ENCODE assay signal across 8 cellular contexts in genomic region chr11:34356130-34356529, GRCh38. TPM values are rescaled to one million over a fixed set of nuclear protein-coding genes. Genes with fewer than 3 reads are reported as not detected.
DNase-seq lines count a peak whose midpoint lies in the region; ATAC-seq, FAIRE-seq and TF ChIP-seq lines count a peak whose summit lies in the region.

No MANE protein-coding gene starts in this region.

- peaks cover 28% of the 10 kb centered on the region for H3K4me1 Mint-ChIP-seq in stimulated activated naive CD8-positive, alpha-beta T cell treated with anti-CD3 and anti-CD28 coated beads, Interleukin-15, Interleukin-2, amounts not matched to agents 100 ng/mL and 50 ng/mL, for 24 hours (ENCODE audit: low read depth)
- peaks cover 15% of the 10 kb centered on the region for H3K4me1 Mint-ChIP-seq in astrocyte (ENCODE audit: low read depth, unreplicated experiment)

- in situ Hi-C loops in GM13976 (cut with MboI; ENCODE audit: low sequenced_read_pairs, unreplicated experiment), result loop anchor here (5.0 to 10.0 kb wide), 2 partner anchors 171 to 359 kb away; no protein-coding TSS in a partner anchor

- H3K4me1 ChIP-seq in astrocyte (ENCODE audit: insufficient read depth, low read length) (peaks cover 26% of the 10 kb centered on the region), lower lobe of right lung (peaks cover 31% of the 10 kb centered on the region), aorta (ENCODE audit: control insufficient read depth in 1 of 2, insufficient read depth in 2 of 2, low read length in 2 of 2) (peaks cover 0 to 3% of the 10 kb centered on the region in 2 donors)

- H3K27me3 Mint-ChIP-seq in stimulated activated naive CD8-positive, alpha-beta T cell treated with anti-CD3 and anti-CD28 coated beads, Interleukin-15, Interleukin-2, amounts not matched to agents 100 ng/mL and 50 ng/mL, for 24 hours, result peaks cover 64% of the 10 kb centered on the region
- no peaks in the 10 kb centered on the region for H3K27me3 Mint-ChIP-seq in astrocyte (ENCODE audit: low read depth, unreplicated experiment)

- H3K9me3 ChIP-seq in astrocyte (ENCODE audit: insufficient read depth, low read depth, low read length) (no peaks in the 10 kb centered on the region), lower lobe of right lung (no peaks in the 10 kb centered on the region), aorta (ENCODE audit: control insufficient read depth, low read length) (no peaks in the 10 kb centered on the region)

- FAIRE-seq in astrocyte (lab: Jason Lieb, UNC), result no peak

- ATAC-seq in stimulated activated naive CD8-positive, alpha-beta T cell treated with anti-CD3 and anti-CD28 coated beads, Interleukin-15, Interleukin-2, amounts not matched to agents 100 U/mL and 50 U/mL, for 24 hours, result no peak
- no peak for ATAC-seq in lower lobe of right lung
- ATAC-seq in aorta (ENCODE audit: low FRiP score), result no peak
- ATAC-seq in HG03039 (IDR thresholded peaks at IDR 0.05; ENCODE audit: unreplicated experiment), result no peak

- peaks cover 52% of the 10 kb centered on the region for H4K20me1 ChIP-seq in astrocyte (ENCODE audit: insufficient read depth, low read length)

- H3K4me2 ChIP-seq in astrocyte (ENCODE audit: low read length), result peak overlapping the region; percentile 96

- peaks cover 3% of the 10 kb centered on the region for H3K27me3 ChIP-seq in astrocyte (ENCODE audit: insufficient read depth, low read length)
- peaks cover 19% of the 10 kb centered on the region for H3K27me3 ChIP-seq in lower lobe of right lung (ENCODE audit: low read depth)
- no peaks in the 10 kb centered on the region for H3K27me3 ChIP-seq in aorta (ENCODE audit: control insufficient read depth in 1 of 2, insufficient read depth in 2 of 2, low read length in 1 of 2)

- no peaks in the 10 kb centered on the region for H3K36me3 ChIP-seq in astrocyte (ENCODE audit: insufficient read depth, low read length)
- no peaks in the 10 kb centered on the region for H3K36me3 ChIP-seq in lower lobe of right lung
- H3K36me3 ChIP-seq in aorta (ENCODE audit: control insufficient read depth in 1 of 2, insufficient read depth in 2 of 2, low read length in 1 of 2), result no peaks in the 10 kb centered on the region

- intact Hi-C loops in lower lobe of right lung (cut with DNase I), result loop anchor here (5.0 kb wide), 2 partner anchors 184 to 359 kb away; no protein-coding TSS in a partner anchor
- intact Hi-C loops in aorta (cut with DNase I), result loop anchor here (5.0 kb wide), 2 partner anchors 104 to 164 kb away; no protein-coding TSS in a partner anchor

- peaks cover 7% of the 10 kb centered on the region for H3K36me3 Mint-ChIP-seq in stimulated activated naive CD8-positive, alpha-beta T cell treated with anti-CD3 and anti-CD28 coated beads, Interleukin-15, Interleukin-2, amounts not matched to agents 100 ng/mL and 50 ng/mL, for 24 hours (ENCODE audit: low read depth)
- H3K36me3 Mint-ChIP-seq in astrocyte (ENCODE audit: low read depth, unreplicated experiment), result no peaks in the 10 kb centered on the region

- DNase-seq in stimulated activated naive CD8-positive, alpha-beta T cell treated with anti-CD3 and anti-CD28 coated beads, Interleukin-15, Interleukin-2, amounts not matched to agents 100 U/mL and 50 U/mL, for 24 hours, result no peak
- no peak for DNase-seq in astrocyte (ENCODE audit: low read depth)
- DNase-seq in lower lobe of right lung, result no peak
- no peak for DNase-seq in aorta
- DNase-seq in GM13976 (ENCODE audit: low spot score), result no peak
- DNase-seq in A172 (ENCODE audit: low spot score), result no peak

- H3K9me3 Mint-ChIP-seq in stimulated activated naive CD8-positive, alpha-beta T cell treated with anti-CD3 and anti-CD28 coated beads, Interleukin-15, Interleukin-2, amounts not matched to agents 100 ng/mL and 50 ng/mL, for 24 hours, result no peaks in the 10 kb centered on the region
- H3K9me3 Mint-ChIP-seq in astrocyte (ENCODE audit: unreplicated experiment), result no peaks in the 10 kb centered on the region

- H3K4me3 Mint-ChIP-seq in stimulated activated naive CD8-positive, alpha-beta T cell treated with anti-CD3 and anti-CD28 coated beads, Interleukin-15, Interleukin-2, amounts not matched to agents 100 ng/mL and 50 ng/mL, for 24 hours, result peak overlapping the region; percentile 83
- peak overlapping the region; percentile 83 for H3K4me3 Mint-ChIP-seq in astrocyte (ENCODE audit: unreplicated experiment)

- H3K27ac ChIP-seq in astrocyte (ENCODE audit: low read depth, low read length) (no peak overlapping the region), lower lobe of right lung (no peak overlapping the region), aorta (ENCODE audit: low read depth in 1 of 2, low read length in 2 of 2) (no peak overlapping the region)

- peaks cover 59% of the 10 kb centered on the region for H3K79me2 ChIP-seq in astrocyte (ENCODE audit: insufficient read depth, low read length)

- no peak for TF ChIP-seq CTCF in astrocyte (IDR thresholded peaks at IDR 0.05; ENCODE audit: insufficient read depth, low read depth, low read length)
- no peak for TF ChIP-seq CTCF in lower lobe of right lung (IDR thresholded peaks at IDR 0.05)
- TF ChIP-seq CTCF in GM13976 (IDR thresholded peaks at IDR 0.05; ENCODE audit: borderline replicate concordance, control extremely low read depth, extremely low read depth, insufficient read depth, missing control alignments), result no peak

- H2AFZ ChIP-seq in astrocyte (ENCODE audit: low read depth, low read length), result peak overlapping the region; percentile 67

- peak overlapping the region; percentile 62 for H3K4me3 ChIP-seq in astrocyte (ENCODE audit: insufficient read depth, low read depth, low read length)
- peak overlapping the region; percentile 71 for H3K4me3 ChIP-seq in lower lobe of right lung
- H3K4me3 ChIP-seq in aorta (ENCODE audit: low read length in 2 of 2), result peak overlapping the region; percentile 21 to 71

- WGBS in aorta, 2 donors, result 47 to 48% methylated on average over 7 of the region's 7 CpGs

- no peak overlapping the region for H3K27ac Mint-ChIP-seq in stimulated activated naive CD8-positive, alpha-beta T cell treated with anti-CD3 and anti-CD28 coated beads, Interleukin-15, Interleukin-2, amounts not matched to agents 100 ng/mL and 50 ng/mL, for 24 hours
- no peak overlapping the region for H3K27ac Mint-ChIP-seq in astrocyte (ENCODE audit: unreplicated experiment)

- peak overlapping the region; percentile 75 for H3K9ac ChIP-seq in astrocyte (ENCODE audit: low read length)

RNA-seq across cellular contexts. Expression of gene ABTB2, which starts 1.7 kb away (rescaled TPM):
- total RNA-seq in astrocyte, result 12.2 and 14.1 TPM in 2 replicates
- 2.7 TPM for total RNA-seq in lower lobe of right lung
- total RNA-seq in aorta, result 10 to 100 TPM; 10.5 to 11.4 TPM
- 1 to 10 TPM; 2.9 to 3.3 TPM for polyA plus RNA-seq in aorta
- total RNA-seq in A172 (2014; rRNA removed; shearing (Covaris generic)), result 0.72 and 0.93 TPM in 2 replicates
